Comparison of ENCODE assay signal across 1 cellular context in the genomic region with DNA sequence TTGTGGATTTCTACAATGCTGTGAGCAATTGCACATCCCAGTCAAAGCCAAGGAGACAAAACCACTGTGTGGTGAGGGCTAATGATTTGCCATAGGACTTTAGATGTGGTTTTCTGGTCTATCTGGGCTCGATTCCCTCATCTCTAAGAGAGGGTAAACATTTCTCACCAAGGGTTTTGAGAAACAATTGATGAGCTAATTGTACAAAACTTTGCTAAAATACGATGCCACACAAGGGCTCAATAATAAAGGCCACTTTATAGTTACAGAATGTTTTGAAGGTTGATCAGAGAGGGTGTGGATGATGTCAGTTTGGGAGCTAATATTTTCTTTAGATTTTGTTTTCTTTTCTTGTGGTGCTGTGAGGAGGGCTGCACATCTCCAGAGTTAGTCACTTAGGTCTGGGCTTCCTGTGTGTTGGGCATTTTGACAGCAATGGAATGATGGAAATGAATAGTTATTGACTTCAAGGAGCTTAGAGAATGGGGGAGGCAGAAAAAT.
TF ChIP-seq lines count a peak whose summit lies in the region.

No MANE protein-coding gene starts in this region.

TF ChIP-seq in SK-N-SH, 30 proteins besides CTCF, POLR2A, EP300 and RAD21 (continued from another document):
- TF ChIP-seq, protein P1, sequence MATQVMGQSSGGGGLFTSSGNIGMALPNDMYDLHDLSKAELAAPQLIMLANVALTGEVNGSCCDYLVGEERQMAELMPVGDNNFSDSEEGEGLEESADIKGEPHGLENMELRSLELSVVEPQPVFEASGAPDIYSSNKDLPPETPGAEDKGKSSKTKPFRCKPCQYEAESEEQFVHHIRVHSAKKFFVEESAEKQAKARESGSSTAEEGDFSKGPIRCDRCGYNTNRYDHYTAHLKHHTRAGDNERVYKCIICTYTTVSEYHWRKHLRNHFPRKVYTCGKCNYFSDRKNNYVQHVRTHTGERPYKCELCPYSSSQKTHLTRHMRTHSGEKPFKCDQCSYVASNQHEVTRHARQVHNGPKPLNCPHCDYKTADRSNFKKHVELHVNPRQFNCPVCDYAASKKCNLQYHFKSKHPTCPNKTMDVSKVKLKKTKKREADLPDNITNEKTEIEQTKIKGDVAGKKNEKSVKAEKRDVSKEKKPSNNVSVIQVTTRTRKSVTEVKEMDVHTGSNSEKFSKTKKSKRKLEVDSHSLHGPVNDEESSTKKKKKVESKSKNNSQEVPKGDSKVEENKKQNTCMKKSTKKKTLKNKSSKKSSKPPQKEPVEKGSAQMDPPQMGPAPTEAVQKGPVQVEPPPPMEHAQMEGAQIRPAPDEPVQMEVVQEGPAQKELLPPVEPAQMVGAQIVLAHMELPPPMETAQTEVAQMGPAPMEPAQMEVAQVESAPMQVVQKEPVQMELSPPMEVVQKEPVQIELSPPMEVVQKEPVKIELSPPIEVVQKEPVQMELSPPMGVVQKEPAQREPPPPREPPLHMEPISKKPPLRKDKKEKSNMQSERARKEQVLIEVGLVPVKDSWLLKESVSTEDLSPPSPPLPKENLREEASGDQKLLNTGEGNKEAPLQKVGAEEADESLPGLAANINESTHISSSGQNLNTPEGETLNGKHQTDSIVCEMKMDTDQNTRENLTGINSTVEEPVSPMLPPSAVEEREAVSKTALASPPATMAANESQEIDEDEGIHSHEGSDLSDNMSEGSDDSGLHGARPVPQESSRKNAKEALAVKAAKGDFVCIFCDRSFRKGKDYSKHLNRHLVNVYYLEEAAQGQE (IDR thresholded peaks at IDR 0.05; ENCODE audit: low read depth, low read length): no peak
